ENCODE assay signal across 25 cellular contexts in genomic region chr5:78075301-78075700, GRCh38.
DNase-seq lines count a peak whose midpoint lies in the region; ATAC-seq and TF ChIP-seq lines count a peak whose summit lies in the region.
"Had no signal": no experiment of that assay in that cellular context is flagged by ENCODE, and none has a peak within 500 bp of the region (broad histone marks: within the 10 kb centered on the region; RNA-seq: fewer than 3 reads in every experiment).

No MANE protein-coding gene starts in this region.

- H3K36me3 ChIP-seq in HUES64 (ENCODE audit: insufficient read depth, low read length) = no peaks in the 10 kb centered on the region
- H3K36me3 ChIP-seq in endodermal cell (ENCODE audit: control insufficient read depth, insufficient read depth, low read length) = no peaks in the 10 kb centered on the region
- H3K36me3 ChIP-seq in mesendoderm (ENCODE audit: control insufficient read depth, insufficient read depth, low read length) = no peaks in the 10 kb centered on the region
- no peaks in the 10 kb centered on the region for H3K36me3 ChIP-seq in PC-3 (ENCODE audit: low read depth, low read length)
- H3K36me3 ChIP-seq in right lobe of liver = no peaks in the 10 kb centered on the region
- H3K36me3 ChIP-seq: BE2C, BLaER1 had no signal

- TF ChIP-seq POLR2A in right lobe of liver (IDR thresholded peaks at IDR 0.05) = no peak

- no peaks in the 10 kb centered on the region for H3K79me1 ChIP-seq in mesendoderm (ENCODE audit: low read length)

- no peak overlapping the region for H2BK15ac ChIP-seq in mesendoderm (replicated peaks; ENCODE audit: low read depth)

- H3K4me3 Mint-ChIP-seq in endodermal cell = no peak overlapping the region
- H3K4me3 Mint-ChIP-seq: CD14-positive monocyte; CD4-positive, alpha-beta memory T cell; CD4-positive, CD25-positive, alpha-beta regulatory T cell; CD8-positive, alpha-beta memory T cell had no signal

- no peak overlapping the region for H2AFZ ChIP-seq in PC-3 (ENCODE audit: low read length)

- H3K36me3 Mint-ChIP-seq in endodermal cell (ENCODE audit: low read depth) = peaks cover 26% of the 10 kb centered on the region

- H3K4me1 Mint-ChIP-seq in endodermal cell = peaks cover 19% of the 10 kb centered on the region
- H3K4me1 Mint-ChIP-seq: CD14-positive monocyte; CD4-positive, alpha-beta memory T cell; CD8-positive, alpha-beta memory T cell had no signal

- CTCF ChIA-PET in PC-3 (lab: Charles Lee) = no interaction called here

- no peak overlapping the region for H4K8ac ChIP-seq in mesendoderm (ENCODE audit: low read depth, low read length)

- no peak overlapping the region for H3K56ac ChIP-seq in mesendoderm (ENCODE audit: low read length)

- intact Hi-C loops in PC-3 (cut with micrococcal nuclease) (no loop called here), right lobe of liver (cut with DNase I) (no loop called here)

- peaks cover 14% of the 10 kb centered on the region for H3K4me1 ChIP-seq in HUES64 (ENCODE audit: insufficient read depth, low read length)
- H3K4me1 ChIP-seq in endodermal cell (ENCODE audit: control insufficient read depth, insufficient read depth, low read length) = peaks cover 11% of the 10 kb centered on the region
- H3K4me1 ChIP-seq in mesendoderm (ENCODE audit: control insufficient read depth, low read depth, low read length) = peaks cover 2% of the 10 kb centered on the region
- no peaks in the 10 kb centered on the region for H3K4me1 ChIP-seq in PC-3 (ENCODE audit: insufficient read depth, low read length)
- H3K4me1 ChIP-seq in right lobe of liver = no peaks in the 10 kb centered on the region
- H3K4me1 ChIP-seq: BE2C, BLaER1 had no signal

- H2AK5ac ChIP-seq in mesendoderm (ENCODE audit: low read length) = no peak overlapping the region

- H3K27ac ChIP-seq in HUES64 (ENCODE audit: low read depth, low read length) (peak overlapping the region; percentile 24; the same call in 1 of the 2 replicates), endodermal cell (ENCODE audit: low read depth, low read length) (no peak overlapping the region), mesendoderm (ENCODE audit: low read depth, low read length) (no peak overlapping the region), PC-3 (ENCODE audit: low read length) (no peak overlapping the region), right lobe of liver (no peak overlapping the region)
- H3K27ac ChIP-seq: BLaER1 had no signal

- no peak overlapping the region for H2BK5ac ChIP-seq in mesendoderm (ENCODE audit: low read length)

- no peaks in the 10 kb centered on the region for H3K27me3 ChIP-seq in HUES64 (ENCODE audit: insufficient read depth, low read length)
- no peaks in the 10 kb centered on the region for H3K27me3 ChIP-seq in endodermal cell (ENCODE audit: control insufficient read depth, insufficient read depth, low read length, poor library complexity, severe bottlenecking)
- no peaks in the 10 kb centered on the region for H3K27me3 ChIP-seq in mesendoderm (ENCODE audit: insufficient read depth, low read length, poor library complexity)
- no peaks in the 10 kb centered on the region for H3K27me3 ChIP-seq in PC-3 (ENCODE audit: low read length)
- no peaks in the 10 kb centered on the region for H3K27me3 ChIP-seq in right lobe of liver
- H3K27me3 ChIP-seq: BE2C, BLaER1 had no signal

- no TSS peak for BruUV-seq in PC-3 (replicated peaks; lab: Mats Ljungman, UMichigan)

- no peak overlapping the region for H4K5ac ChIP-seq in mesendoderm (ENCODE audit: low read length)

- POLR2A ChIA-PET in PC-3 (lab: Charles Lee; ENCODE audit: unreplicated experiment) = no interaction called here

- H3K9me3 ChIP-seq in HUES64 (ENCODE audit: insufficient read depth, low read depth, low read length) (no peaks in the 10 kb centered on the region), endodermal cell (ENCODE audit: control insufficient read depth, low read length) (peaks cover 4% of the 10 kb centered on the region), PC-3 (ENCODE audit: low read length) (no peaks in the 10 kb centered on the region), right lobe of liver (no peaks in the 10 kb centered on the region)
- H3K9me3 ChIP-seq: BE2C had no signal

- H3K9me2 ChIP-seq in PC-3 (replicated peaks; ENCODE audit: low read length) = no peaks in the 10 kb centered on the region

- TF ChIP-seq CTCF in endodermal cell (conservative IDR thresholded peaks at IDR 0.05) = no peak
- TF ChIP-seq CTCF in PC-3 (conservative IDR thresholded peaks at IDR 0.05; ENCODE audit: low read depth, low read length) = no peak
- no peak for TF ChIP-seq CTCF in right lobe of liver (IDR thresholded peaks at IDR 0.05)

- H3K4ac ChIP-seq in mesendoderm (ENCODE audit: low read depth, low read length) = no peak overlapping the region

- H3F3A ChIP-seq in PC-3 (ENCODE audit: low read length, unreplicated experiment) = no peaks in the 10 kb centered on the region

- H3K9me3 Mint-ChIP-seq in endodermal cell = peaks cover 10% of the 10 kb centered on the region

- 94% methylated on average over 3 of the region's 3 CpGs for WGBS in HUES64
- 77 to 95% methylated on average over 3 of the region's 3 CpGs for WGBS in endodermal cell (ENCODE audit: insufficient coverage in 1 of 2, insufficient read length in 1 of 2), 2 experiments
- no CpG with 5 or more reads among the region's 3 CpGs for WGBS in mesendoderm (ENCODE audit: extremely low coverage, insufficient coverage, low lambda C conversion rate)
- WGBS in right lobe of liver (ENCODE audit: insufficient coverage, low coverage, low lambda C conversion rate, missing lambda C conversion rate) = 67% methylated on average over 3 of the region's 3 CpGs

- no peak overlapping the region for H3K18ac ChIP-seq in mesendoderm (ENCODE audit: low read length)

- no peak overlapping the region for H2BK120ac ChIP-seq in mesendoderm (ENCODE audit: low read depth, low read length)

- no peaks in the 10 kb centered on the region for H3K27me3 Mint-ChIP-seq in endodermal cell (ENCODE audit: insufficient read depth)
- H3K27me3 Mint-ChIP-seq: CD4-positive, alpha-beta memory T cell; CD4-positive, CD25-positive, alpha-beta regulatory T cell; CD8-positive, alpha-beta memory T cell had no signal

- H3K4me3 ChIP-seq in HUES64 (ENCODE audit: low read length) = no peak overlapping the region
- peak overlapping the region; percentile 44 for H3K4me3 ChIP-seq in endodermal cell (ENCODE audit: low read length)
- H3K4me3 ChIP-seq in mesendoderm (ENCODE audit: low read length) = no peak overlapping the region
- no peak overlapping the region for H3K4me3 ChIP-seq in PC-3 (ENCODE audit: low read length)
- no peak overlapping the region for H3K4me3 ChIP-seq in right lobe of liver
- H3K4me3 ChIP-seq: BLaER1, GM12878 had no signal

- H3K9ac ChIP-seq in HUES64 (ENCODE audit: low read depth, low read length) (no peak overlapping the region), endodermal cell (ENCODE audit: extremely low read depth, low read length, poor library complexity, severe bottlenecking) (no peak overlapping the region), mesendoderm (ENCODE audit: low read length) (no peak overlapping the region), PC-3 (ENCODE audit: low read length) (no peak overlapping the region)
- H3K9ac ChIP-seq: BLaER1 had no signal

- H3K4me2 ChIP-seq in mesendoderm (ENCODE audit: low read length) = no peak overlapping the region
- no peak overlapping the region for H3K4me2 ChIP-seq in PC-3 (ENCODE audit: low read length)
- H3K4me2 ChIP-seq: BLaER1 had no signal

- no peak for ATAC-seq in SK-N-SH treated with all-trans-retinoic acid at 6 μM for 48 hours
- ATAC-seq in PC-3 = no peak
- no peak for ATAC-seq in right lobe of liver
- ATAC-seq: GM12878 had no signal

- no peak overlapping the region for H3K27ac Mint-ChIP-seq in endodermal cell
- H3K27ac Mint-ChIP-seq: CD4-positive, alpha-beta memory T cell; CD4-positive, CD25-positive, alpha-beta regulatory T cell had no signal

- no peak for DNase-seq in endodermal cell
- DNase-seq in mesendoderm = peak; percentile 28
- no peak for DNase-seq in activated CD4-positive, CD25-positive, alpha-beta regulatory T cell treated with anti-CD3 and anti-CD28 coated beads, Interleukin-2, amount 50 U/mL, for 72 hours
- no peak for DNase-seq in PC-3
- no peak for DNase-seq in right lobe of liver
- DNase-seq: 8988T; ACHN; BE2C; C1 segment of cervical spinal cord; CD4-positive, alpha-beta memory T cell; CD4-positive, CD25-positive, alpha-beta regulatory T cell; CD8-positive, alpha-beta memory T cell; COR-L47; DMS 273 treated with DMSO at 0.1 percent for 48 hours; DMS153; DMS53; DMS79; DND-41; EL; GDM1 had no signal

- H4K20me1 ChIP-seq in PC-3 (ENCODE audit: low read length) = no peaks in the 10 kb centered on the region
- H4K20me1 ChIP-seq: BLaER1 had no signal

- no peaks in the 10 kb centered on the region for H3K79me2 ChIP-seq in mesendoderm (ENCODE audit: control insufficient read depth, insufficient read depth, low read length)
- no peaks in the 10 kb centered on the region for H3K79me2 ChIP-seq in PC-3 (ENCODE audit: low read length)

- H3K23ac ChIP-seq in mesendoderm (ENCODE audit: low read length) = no peak overlapping the region

TF ChIP-seq in SK-N-SH treated with all-trans-retinoic acid at 6 μM for 48 hours, 23 proteins besides CTCF, POLR2A, EP300 and RAD21:
- no peak for TF ChIP-seq CSDC2 (CRISPR knock-in tag; IDR thresholded peaks at IDR 0.05)
- TF ChIP-seq TCF4 (CRISPR knock-in tag; IDR thresholded peaks at IDR 0.05; ENCODE audit: borderline replicate concordance) = no peak
